18 cellular contexts compared by ENCODE assay signal in the genomic region with DNA sequence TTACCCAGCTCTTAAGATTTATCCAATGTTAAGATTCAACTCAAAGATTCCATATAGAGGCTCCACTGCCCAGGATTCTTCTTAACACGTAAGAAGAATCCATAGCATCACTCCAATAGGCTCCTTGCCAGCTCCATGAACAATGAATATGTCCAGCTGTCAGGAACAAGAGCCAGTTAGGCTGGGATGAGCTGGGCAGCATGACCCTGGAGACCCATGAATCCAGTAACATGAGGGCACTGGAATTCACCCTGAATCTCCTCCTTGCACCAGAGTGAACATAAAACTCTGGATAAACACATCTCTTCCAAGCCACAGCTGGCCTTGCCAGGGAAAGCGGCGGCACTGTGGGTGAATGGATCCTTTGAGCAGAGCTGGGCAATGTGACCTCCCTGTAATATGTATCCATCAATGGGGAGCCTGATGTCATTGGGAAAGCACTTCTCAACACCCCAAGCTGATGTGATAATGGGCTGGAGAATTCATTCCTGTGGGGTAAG. TPM values are rescaled to one million over a fixed set of nuclear protein-coding genes. Genes with fewer than 3 reads are reported as not detected.
DNase-seq lines count a peak whose midpoint lies in the region; ATAC-seq, FAIRE-seq and TF ChIP-seq lines count a peak whose summit lies in the region.
"Had no signal": no experiment of that assay in that cellular context is flagged by ENCODE, and none has a peak within 500 bp of the region (broad histone marks: within the 10 kb centered on the region; RNA-seq: fewer than 3 reads in every experiment).

No MANE protein-coding gene starts in this region.

- H4K20me1 ChIP-seq in astrocyte (ENCODE audit: insufficient read depth, low read length) (no peaks in the 10 kb centered on the region), OCI-LY7 (ENCODE audit: insufficient read depth, low read length) (no peaks in the 10 kb centered on the region)
- H4K20me1 ChIP-seq: BLaER1 treated with 17β-estradiol and CSF1 and Interleukin-3, amounts not matched to agents 10 nM and 100 nM had no signal

- CTCF ChIA-PET in CD8-positive, alpha-beta T cell (lab: Charles Lee): interaction anchor here (0.7 to 3.9 kb wide), 11 partner anchors 9 to 242 kb away, joined by 3 to 17 read pairs (median 4); no protein-coding TSS in a partner anchor
- CTCF ChIA-PET in OCI-LY7 (lab: Charles Lee; ENCODE audit: unreplicated experiment): interaction anchor here (0.6 kb wide), 1 partner anchor 28 kb away, joined by 5 read pairs; no protein-coding TSS in a partner anchor

- 74 to 80% methylated on average over 3 of the region's 3 CpGs for WGBS in heart right ventricle, 2 donors

- no peaks in the 10 kb centered on the region for H3K36me3 Mint-ChIP-seq in CD8-positive, alpha-beta T cell
- no peaks in the 10 kb centered on the region for H3K36me3 Mint-ChIP-seq in astrocyte (ENCODE audit: low read depth, unreplicated experiment)

- no peaks in the 10 kb centered on the region for H3K9me2 ChIP-seq in OCI-LY7 (ENCODE audit: insufficient read depth, low read length)

- H3K27ac Mint-ChIP-seq in CD8-positive, alpha-beta T cell: peak overlapping the region; percentile 97
- no peak overlapping the region for H3K27ac Mint-ChIP-seq in astrocyte (ENCODE audit: unreplicated experiment)

- no peaks in the 10 kb centered on the region for H3K9me3 Mint-ChIP-seq in CD8-positive, alpha-beta T cell
- peaks cover 3% of the 10 kb centered on the region for H3K9me3 Mint-ChIP-seq in astrocyte (ENCODE audit: unreplicated experiment)

- DNase-seq in CD8-positive, alpha-beta T cell: no peak
- DNase-seq in astrocyte (ENCODE audit: low read depth) (peak; percentile 70), heart right ventricle (no peak), pons (ENCODE audit: low spot score) (peak; percentile 97), foreskin keratinocyte (no peak), T-helper 9 cell (no peak), OCI-LY7 (ENCODE audit: low spot score) (no peak), RPMI8226 (no peak)
- DNase-seq: activated CD4-positive, CD25-positive, alpha-beta regulatory T cell; cerebellar nuclear complex; GDM1; left colon; NCI-H1105 treated with DMSO at 0.1 percent for 48 hours; NCI-H524; SHP77 treated with DMSO at 0.1 percent for 48 hours; stimulated activated CD4-positive, alpha-beta T cell treated with anti-CD3 and anti-CD28 coated beads, Interleukin-4, amount 100 ng/mL, for 1 hour; stimulated activated naive CD4-positive, alpha-beta T cell treated with Interleukin-2 at 50 U/mL for 16 hours had no signal

- H3K27me3 ChIP-seq in CD8-positive, alpha-beta T cell (ENCODE audit: insufficient read depth, low read length): no peaks in the 10 kb centered on the region
- H3K27me3 ChIP-seq in astrocyte (ENCODE audit: insufficient read depth, low read length): no peaks in the 10 kb centered on the region
- no peaks in the 10 kb centered on the region for H3K27me3 ChIP-seq in heart right ventricle
- H3K27me3 ChIP-seq in foreskin keratinocyte: no peaks in the 10 kb centered on the region
- H3K27me3 ChIP-seq: BLaER1 treated with 17β-estradiol and CSF1 and Interleukin-3, amounts not matched to agents 10 nM and 100 nM had no signal

- H3K4me2 ChIP-seq in astrocyte (ENCODE audit: low read length): no peak overlapping the region
- no peak overlapping the region for H3K4me2 ChIP-seq in OCI-LY7 (ENCODE audit: low read length)
- H3K4me2 ChIP-seq: BLaER1 treated with 17β-estradiol and CSF1 and Interleukin-3, amounts not matched to agents 10 nM and 100 nM had no signal

- TF ChIP-seq CTCF in CD8-positive, alpha-beta T cell (IDR thresholded peaks at IDR 0.05): no peak
- TF ChIP-seq CTCF in astrocyte (IDR thresholded peaks at IDR 0.05; ENCODE audit: insufficient read depth, low read depth, low read length) (no peak), heart right ventricle (IDR thresholded peaks at IDR 0.05) (no peak), foreskin keratinocyte (conservative IDR thresholded peaks at IDR 0.05) (no peak), OCI-LY7 (conservative IDR thresholded peaks at IDR 0.05; ENCODE audit: low read length) (no peak)

- intact Hi-C loops in CD8-positive, alpha-beta T cell (cut with DNase I, micrococcal nuclease): loop anchor here (2.0 to 5.0 kb wide), 2 partner anchors 34 to 55 kb away; no protein-coding TSS in a partner anchor
- intact Hi-C loops in heart right ventricle (cut with DNase I) (no loop called here), OCI-LY7 (cut with micrococcal nuclease; ENCODE audit: unreplicated experiment) (loop anchor here (10.0 kb wide), 1 partner anchor 237 kb away; no protein-coding TSS in a partner anchor)

- BruUV-seq in OCI-LY7 (replicated peaks; lab: Mats Ljungman, UMichigan): no TSS peak

- H2AFZ ChIP-seq in astrocyte (ENCODE audit: low read depth, low read length) (no peak overlapping the region), OCI-LY7 (ENCODE audit: low read length) (no peak overlapping the region)

- no peak overlapping the region for H3K27ac ChIP-seq in CD8-positive, alpha-beta T cell (ENCODE audit: low read depth, low read length)
- no peak overlapping the region for H3K27ac ChIP-seq in astrocyte (ENCODE audit: low read depth, low read length)
- H3K27ac ChIP-seq in heart right ventricle: peak overlapping the region in 7 of 10 donors; percentile 10 to 81 (median 47)
- no peak overlapping the region for H3K27ac ChIP-seq in foreskin keratinocyte
- no peak overlapping the region for H3K27ac ChIP-seq in OCI-LY7 (ENCODE audit: low read depth, low read length, poor library complexity, severe bottlenecking)
- H3K27ac ChIP-seq: BLaER1 treated with 17β-estradiol and CSF1 and Interleukin-3, amounts not matched to agents 10 nM and 100 nM had no signal

- peaks cover 56% of the 10 kb centered on the region for H3K4me1 ChIP-seq in CD8-positive, alpha-beta T cell (ENCODE audit: insufficient read depth, low read length)
- H3K4me1 ChIP-seq in astrocyte (ENCODE audit: insufficient read depth, low read length) (peaks cover 4% of the 10 kb centered on the region), heart right ventricle (peaks cover 0 to 53% (median 27%) of the 10 kb centered on the region in 9 donors), foreskin keratinocyte (no peaks in the 10 kb centered on the region), OCI-LY7 (ENCODE audit: insufficient read depth, low read length, poor library complexity, severe bottlenecking) (no peaks in the 10 kb centered on the region)
- H3K4me1 ChIP-seq: BLaER1 treated with 17β-estradiol and CSF1 and Interleukin-3, amounts not matched to agents 10 nM and 100 nM had no signal

- H3K9ac ChIP-seq in astrocyte (ENCODE audit: low read length): no peak overlapping the region
- H3K9ac ChIP-seq: BLaER1 treated with 17β-estradiol and CSF1 and Interleukin-3, amounts not matched to agents 10 nM and 100 nM had no signal

- H3K27me3 Mint-ChIP-seq in CD8-positive, alpha-beta T cell (ENCODE audit: low read depth): no peaks in the 10 kb centered on the region
- peaks cover 28% of the 10 kb centered on the region for H3K27me3 Mint-ChIP-seq in astrocyte (ENCODE audit: low read depth, unreplicated experiment)

- no peak for FAIRE-seq in astrocyte (lab: Jason Lieb, UNC)

- peaks cover 64% of the 10 kb centered on the region for H3K4me1 Mint-ChIP-seq in CD8-positive, alpha-beta T cell (ENCODE audit: low read depth)
- peaks cover 5% of the 10 kb centered on the region for H3K4me1 Mint-ChIP-seq in astrocyte (ENCODE audit: low read depth, unreplicated experiment)

- H3K36me3 ChIP-seq in CD8-positive, alpha-beta T cell (ENCODE audit: insufficient read depth, low read length): no peaks in the 10 kb centered on the region
- H3K36me3 ChIP-seq in astrocyte (ENCODE audit: insufficient read depth, low read length) (no peaks in the 10 kb centered on the region), heart right ventricle (no peaks in the 10 kb centered on the region), OCI-LY7 (ENCODE audit: insufficient read depth, low read length) (no peaks in the 10 kb centered on the region)
- H3K36me3 ChIP-seq: BLaER1 treated with 17β-estradiol and CSF1 and Interleukin-3, amounts not matched to agents 10 nM and 100 nM had no signal

- no peak overlapping the region for H3K4me3 ChIP-seq in CD8-positive, alpha-beta T cell (ENCODE audit: low read depth, low read length)
- H3K4me3 ChIP-seq in astrocyte (ENCODE audit: insufficient read depth, low read depth, low read length) (no peak overlapping the region), heart right ventricle (no peak overlapping the region), OCI-LY7 (ENCODE audit: low read depth, low read length, poor library complexity, severe bottlenecking) (no peak overlapping the region)
- H3K4me3 ChIP-seq: BLaER1 treated with 17β-estradiol and CSF1 and Interleukin-3, amounts not matched to agents 10 nM and 100 nM had no signal

- POLR2A ChIA-PET in CD8-positive, alpha-beta T cell (lab: Charles Lee): interaction anchor here (0.7 to 6.2 kb wide), 6 partner anchors 18 to 90 kb away, joined by 3 to 48 read pairs (median 3); a partner anchor contains a TSS
- POLR2A ChIA-PET in OCI-LY7 (lab: Charles Lee): interaction anchor here (0.6 kb wide), 1 partner anchor 779 kb away, joined by 5 read pairs; no protein-coding TSS in a partner anchor

- H3K9me3 ChIP-seq in CD8-positive, alpha-beta T cell (ENCODE audit: low read length): no peaks in the 10 kb centered on the region
- no peaks in the 10 kb centered on the region for H3K9me3 ChIP-seq in astrocyte (ENCODE audit: insufficient read depth, low read depth, low read length)
- H3K9me3 ChIP-seq in heart right ventricle: no peaks in the 10 kb centered on the region
- H3K9me3 ChIP-seq in OCI-LY7 (ENCODE audit: low read length): no peaks in the 10 kb centered on the region
- H3K9me3 ChIP-seq: BLaER1 treated with 17β-estradiol and CSF1 and Interleukin-3, amounts not matched to agents 10 nM and 100 nM had no signal

- no peaks in the 10 kb centered on the region for H3K79me2 ChIP-seq in astrocyte (ENCODE audit: insufficient read depth, low read length)
- H3K79me2 ChIP-seq in OCI-LY7 (ENCODE audit: insufficient read depth, low read depth, low read length): no peaks in the 10 kb centered on the region

- H3K4me3 Mint-ChIP-seq in CD8-positive, alpha-beta T cell: no peak overlapping the region
- no peak overlapping the region for H3K4me3 Mint-ChIP-seq in astrocyte (ENCODE audit: unreplicated experiment)

- no peak for ATAC-seq in CD8-positive, alpha-beta T cell
- ATAC-seq in heart right ventricle: peak in 4 of 8 donors; percentile 11 to 29 (median 18)
- no peak for ATAC-seq in foreskin keratinocyte
- ATAC-seq: left colon had no signal

RNA-seq across cellular contexts. Expression of a gene that starts 24.4 kb away (rescaled TPM):
- 100 to 1,000 TPM; 132 TPM for total RNA-seq in CD8-positive, alpha-beta T cell
- total RNA-seq in astrocyte (1.2 and 1.6 TPM in 2 replicates), heart right ventricle (10 to 100 TPM in 1 of 10 donors, 1 to 10 TPM in 9; 1.8 to 12.4 (median 3.8) TPM), foreskin keratinocyte (16.7 and 22.8 TPM in 2 replicates), OCI-LY7 (2022) (not detected in 2 replicates)
- polyA plus RNA-seq in heart right ventricle (1 to 10 TPM; 1.8 to 5.0 TPM), foreskin keratinocyte (7.3 and 7.4 TPM in 2 replicates)
- 0.10 and 0.57 TPM in 2 replicates for total RNA-seq in OCI-LY7 (2014; rRNA removed; shearing (Covaris generic))

RNA-seq across cellular contexts. Expression of a gene that starts 55.7 kb away (rescaled TPM):
- 1 to 10 TPM; 1.4 TPM for total RNA-seq in CD8-positive, alpha-beta T cell
- total RNA-seq in astrocyte: 12.5 and 14.9 TPM in 2 replicates
- 10 to 100 TPM; 25.3 to 91.5 (median 36.6) TPM for total RNA-seq in heart right ventricle
- 10 to 100 TPM; 46.5 to 65.9 TPM for polyA plus RNA-seq in heart right ventricle
- total RNA-seq in foreskin keratinocyte: 0.28 and 0.75 TPM in 2 replicates
- polyA plus RNA-seq in foreskin keratinocyte: 0.30 and 0.86 TPM in 2 replicates
- 1.1 and 2.3 TPM in 2 replicates for total RNA-seq in OCI-LY7 (2014; rRNA removed; shearing (Covaris generic))
- total RNA-seq in OCI-LY7 (2022): 0.74 and 0.91 TPM in 2 replicates

Comparison
In these comparisons a context has a peak if more than half of its experiments do, and no peak if none do; other contexts are left out.
1. DNase-seq: peak in astrocyte (single experiment) and pons (single experiment); none in CD8-positive, alpha-beta T cell (0 of 7), heart right ventricle (0 of 2), foreskin keratinocyte (0 of 2), T-helper 9 cell (single experiment), OCI-LY7 (single experiment) and RPMI8226 (single experiment).
2. H3K27ac ChIP-seq: peak in heart right ventricle (7 of 10); none in CD8-positive, alpha-beta T cell (single experiment), astrocyte (single experiment), foreskin keratinocyte (single experiment) and OCI-LY7 (single experiment).
3. intact Hi-C loops: an anchor here in CD8-positive, alpha-beta T cell (2.0 to 5.0 kb wide) and OCI-LY7 (10.0 kb wide); none called in heart right ventricle.